Comparison of ENCODE assay signal across 8 cellular contexts in the genomic region with DNA sequence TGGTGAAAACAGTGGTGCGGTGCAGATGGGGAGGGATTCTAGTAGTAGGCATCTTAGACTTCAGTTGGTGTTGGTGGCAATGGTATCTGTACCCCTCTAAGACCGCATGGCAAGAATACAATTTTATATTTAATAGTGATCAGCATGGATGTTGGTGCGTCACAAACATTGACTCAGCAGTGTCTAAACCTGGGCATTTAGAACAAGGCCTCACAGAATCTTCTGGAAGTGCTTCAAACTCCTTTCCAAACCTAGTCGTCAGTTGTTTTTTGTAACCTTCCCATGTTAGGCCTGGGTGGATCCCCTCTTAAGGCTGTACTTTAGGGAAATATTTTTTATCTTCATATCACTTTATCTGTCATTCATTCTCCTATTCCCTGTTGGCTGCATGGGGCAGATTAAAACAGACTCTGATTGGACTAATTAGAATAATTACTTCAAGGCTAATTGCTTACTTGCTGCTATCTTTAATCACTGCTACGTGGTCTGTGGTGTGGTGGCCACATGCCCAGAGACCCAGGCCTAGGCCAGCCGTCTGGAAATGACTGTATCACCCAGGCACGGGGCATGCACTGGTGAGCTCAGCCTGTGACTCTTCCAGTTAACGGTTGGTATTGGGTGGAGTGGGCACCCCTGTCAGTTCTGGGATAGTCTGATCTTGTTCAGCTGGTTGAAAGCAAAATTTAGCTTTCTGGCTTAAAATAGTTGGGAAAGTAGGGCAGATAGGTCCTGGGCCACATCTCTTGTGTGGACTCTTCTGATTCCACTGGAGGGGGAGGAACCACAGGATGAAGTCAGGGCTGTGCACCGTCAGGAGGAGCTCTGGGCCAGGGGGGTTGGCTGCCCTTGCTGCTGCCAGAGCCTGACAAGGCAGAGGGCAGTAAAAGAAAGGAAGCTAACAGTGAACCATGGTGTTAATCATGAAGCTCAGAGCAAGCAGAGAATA. TPM values are rescaled to one million over a fixed set of nuclear protein-coding genes. Genes with fewer than 3 reads are reported as not detected.
DNase-seq lines count a peak whose midpoint lies in the region; ATAC-seq, FAIRE-seq and TF ChIP-seq lines count a peak whose summit lies in the region.

No MANE protein-coding gene starts in this region.

- H3K27ac Mint-ChIP-seq in activated CD8-positive, alpha-beta T cell treated with anti-CD3 and anti-CD28 coated beads for 36 hours: peak overlapping the region; percentile 91

- peaks cover 66% of the 10 kb centered on the region for H3K36me3 Mint-ChIP-seq in activated CD8-positive, alpha-beta T cell treated with anti-CD3 and anti-CD28 coated beads for 36 hours (ENCODE audit: low read depth)

- H3K27ac ChIP-seq in spleen: peak overlapping the region in 3 of 8 donors; percentile 20 to 34 (median 27)

- no peak for TF ChIP-seq POLR2A in spleen (IDR thresholded peaks at IDR 0.05)

- intact Hi-C loops in activated CD8-positive, alpha-beta T cell treated with anti-CD3 and anti-CD28 coated beads for 36 hours (cut with micrococcal nuclease): loop anchor here (2.0 kb wide), 1 partner anchor 47 kb away; no protein-coding TSS in a partner anchor
- intact Hi-C loops in spleen (cut with DNase I; ENCODE audit: low total_unique reads): no loop called here

- H3K4me3 ChIP-seq in spleen: peak overlapping the region in 5 of 8 donors; percentile 73 to 94 (median 85)

- H3K4me1 Mint-ChIP-seq in activated CD8-positive, alpha-beta T cell treated with anti-CD3 and anti-CD28 coated beads for 36 hours (ENCODE audit: low read depth): peaks cover 58% of the 10 kb centered on the region

- POLR2A ChIA-PET in activated CD8-positive, alpha-beta T cell treated with anti-CD3 and anti-CD28 coated beads for 36 hours (lab: Charles Lee): interaction anchor here (0.7 to 0.9 kb wide), 2 partner anchors 35 to 56 kb away, joined by 3 read pairs; no protein-coding TSS in a partner anchor

- no peaks in the 10 kb centered on the region for H3K9me3 ChIP-seq in spleen

- FAIRE-seq in frontal cortex (lab: Jason Lieb, UNC): no peak

- CTCF ChIA-PET in activated CD8-positive, alpha-beta T cell treated with anti-CD3 and anti-CD28 coated beads for 36 hours (lab: Charles Lee): interaction anchor here (0.6 to 7.3 kb wide), 6 partner anchors 8 to 46 kb away, joined by 3 to 43 read pairs (median 4); no protein-coding TSS in a partner anchor

- no peak for ATAC-seq in activated CD8-positive, alpha-beta T cell treated with anti-CD3 and anti-CD28 coated beads for 36 hours
- ATAC-seq in HG03439 (IDR thresholded peaks at IDR 0.05; ENCODE audit: unreplicated experiment) (no peak), HG03442 (IDR thresholded peaks at IDR 0.05; ENCODE audit: unreplicated experiment) (no peak)

- no peaks in the 10 kb centered on the region for H3K9me3 Mint-ChIP-seq in activated CD8-positive, alpha-beta T cell treated with anti-CD3 and anti-CD28 coated beads for 36 hours

- peak overlapping the region; percentile 96 for H3K4me3 Mint-ChIP-seq in activated CD8-positive, alpha-beta T cell treated with anti-CD3 and anti-CD28 coated beads for 36 hours

- no peak for TF ChIP-seq CTCF in activated CD8-positive, alpha-beta T cell treated with anti-CD3 and anti-CD28 coated beads for 36 hours (IDR thresholded peaks at IDR 0.05)
- no peak for TF ChIP-seq CTCF in spleen (IDR thresholded peaks at IDR 0.05 in 8 of 11, conservative IDR thresholded peaks at IDR 0.05 in 3 of 11)

- peaks cover 0 to 67% (median 3%) of the 10 kb centered on the region in 6 donors for H3K36me3 ChIP-seq in spleen

- H3K4me1 ChIP-seq in spleen: peaks cover 56 to 87% (median 81%) of the 10 kb centered on the region in 6 donors

- no peaks in the 10 kb centered on the region for H3K27me3 ChIP-seq in spleen (replicated peaks in 1 of 7)

- peak; percentile 35 for DNase-seq in HCEC 1CT
- DNase-seq in activated CD8-positive, alpha-beta T cell treated with anti-CD3 and anti-CD28 coated beads for 36 hours: peak; percentile 35
- peak; percentile 76 for DNase-seq in glomerular visceral epithelial cell (ENCODE audit: extremely low spot score)
- no peak for DNase-seq in spleen
- DNase-seq in frontal cortex (ENCODE audit: low spot score in 2 of 2): no peak
- DNase-seq in mucosa of gallbladder (ENCODE audit: low spot score): no peak

- H3K27me3 Mint-ChIP-seq in activated CD8-positive, alpha-beta T cell treated with anti-CD3 and anti-CD28 coated beads for 36 hours: no peaks in the 10 kb centered on the region

- 41 to 71% (median 58%) methylated on average over 9 of the region's 9 CpGs for WGBS in spleen, 5 donors

RNA-seq across cellular contexts. Expression of a gene that starts 4.5 kb away (rescaled TPM):
- 100 to 1,000 TPM; 213 to 217 TPM for total RNA-seq in activated CD8-positive, alpha-beta T cell treated with anti-CD3 and anti-CD28 coated beads for 36 hours
- total RNA-seq in spleen (100 to 1,000 TPM in 3 of 7 donors, 10 to 100 TPM in 4; 73.7 to 120 (median 94.9) TPM), frontal cortex (82.7 TPM), mucosa of gallbladder (123 TPM)
- polyA plus RNA-seq in spleen: 10 to 100 TPM; 27.1 to 51.5 (median 36.6) TPM

RNA-seq across cellular contexts. Expression of a gene that starts 37.3 kb away (rescaled TPM):
- 10 to 100 TPM; 15.1 to 17.6 TPM for total RNA-seq in activated CD8-positive, alpha-beta T cell treated with anti-CD3 and anti-CD28 coated beads for 36 hours
- total RNA-seq in spleen (10 to 100 TPM; 10.7 to 23.4 (median 18.4) TPM), frontal cortex (30.2 TPM), mucosa of gallbladder (19.6 TPM)
- 10 to 100 TPM in 1 of 3 donors, 1 to 10 TPM in 2; 2.9 to 11.2 (median 3.4) TPM for polyA plus RNA-seq in spleen

Comparison
In these comparisons a context has a peak if more than half of its experiments do, and no peak if none do; other contexts are left out.
1. DNase-seq: peak in HCEC 1CT (single experiment), activated CD8-positive, alpha-beta T cell treated with anti-CD3 and anti-CD28 coated beads for 36 hours (single experiment) and glomerular visceral epithelial cell (single experiment); none in spleen (single experiment), frontal cortex (0 of 2) and mucosa of gallbladder (single experiment).